1 cellular context compared by ENCODE assay signal in the genomic region with DNA sequence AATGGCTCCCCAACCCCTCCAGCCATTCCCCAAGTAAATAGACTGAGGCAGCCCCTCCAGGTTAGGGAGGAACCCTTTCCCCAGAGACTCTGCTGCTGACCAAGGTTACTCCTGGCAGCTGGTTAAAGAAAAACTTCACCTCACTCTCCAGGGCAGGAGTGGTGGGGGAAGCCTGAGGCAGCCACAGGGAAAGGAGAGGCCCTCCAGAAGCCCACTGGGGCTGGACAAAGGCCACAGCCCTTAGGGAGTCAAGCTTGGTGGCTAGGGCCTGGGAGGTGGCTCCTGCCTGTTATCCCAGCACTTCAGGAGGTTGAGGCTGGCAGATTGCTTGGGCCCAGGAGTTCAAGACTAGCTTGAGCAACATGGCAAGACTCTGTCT.
A peak's percentile ranks its signal among the peaks of the same experiment; 100 is the strongest.
TF ChIP-seq lines count a peak whose summit lies in the region.

No MANE protein-coding gene starts in this region.

TF ChIP-seq in HepG2, 621 proteins besides CTCF, POLR2A, EP300 and RAD21:
- TF ChIP-seq ZBTB26 (CRISPR knock-in tag; IDR thresholded peaks at IDR 0.05; ENCODE audit: borderline replicate concordance) (no peak), ZBTB8A (CRISPR knock-in tag; IDR thresholded peaks at IDR 0.05; ENCODE audit: borderline replicate concordance, low read depth) (no peak), CEBPG (CRISPR knock-in tag; IDR thresholded peaks at IDR 0.05) (no peak), KDM5B (CRISPR knock-in tag; IDR thresholded peaks at IDR 0.05; ENCODE audit: borderline replicate concordance) (0 out of 2 replicates have a peak, but pooled peaks have one; percentile 40), SMAD9 (CRISPR knock-in tag; IDR thresholded peaks at IDR 0.05) (no peak), ZNF619 (CRISPR knock-in tag; IDR thresholded peaks at IDR 0.05) (0 out of 2 replicates have a peak, but pooled peaks have one; percentile 18), ZNF468 (CRISPR knock-in tag; IDR thresholded peaks at IDR 0.05) (no peak), SOX6 (IDR thresholded peaks at IDR 0.05) (no peak), SOX6 (CRISPR knock-in tag; IDR thresholded peaks at IDR 0.05) (peak; percentile 22; the same call in 1 of the 2 replicates), PTBP1 (IDR thresholded peaks at IDR 0.05; ENCODE audit: low read depth, low read length, poor library complexity, severe bottlenecking) (no peak), ZNF546 (CRISPR knock-in tag; conservative IDR thresholded peaks at IDR 0.05) (no peak), HIVEP1 (CRISPR knock-in tag; IDR thresholded peaks at IDR 0.05) (0 out of 2 replicates have a peak, but pooled peaks have one; percentile 26), ZFP82 (CRISPR knock-in tag; IDR thresholded peaks at IDR 0.05; ENCODE audit: borderline replicate concordance) (no peak), MAFK (conservative IDR thresholded peaks at IDR 0.05 in 1 of 2, IDR thresholded peaks at IDR 0.05 in 1 of 2; ENCODE audit: low read length in 2 of 2) (no peak), KDM2A (CRISPR knock-in tag; IDR thresholded peaks at IDR 0.05; ENCODE audit: borderline replicate concordance, low read depth) (no peak), PHF5A (CRISPR knock-in tag; IDR thresholded peaks at IDR 0.05; ENCODE audit: low read depth, unreplicated experiment) (no peak), ZNF713 (CRISPR knock-in tag; IDR thresholded peaks at IDR 0.05) (0 out of 2 replicates have a peak, but pooled peaks have one; percentile 53), AGO2 (optimal IDR thresholded peaks at IDR 0.05; ENCODE audit: low read depth, low read length) (peak; percentile 4), ZNF574 (CRISPR knock-in tag; IDR thresholded peaks at IDR 0.05) (0 out of 2 replicates have a peak, but pooled peaks have one; percentile 6), HMGXB4 (CRISPR knock-in tag; IDR thresholded peaks at IDR 0.05; ENCODE audit: borderline replicate concordance in 1 of 2, low read depth in 1 of 2) (peak in 1 of 2 experiments; percentile 38; a peak in 1 of 4 replicates), TGIF2 (CRISPR knock-in tag; IDR thresholded peaks at IDR 0.05) (0 out of 2 replicates have a peak, but pooled peaks have one; percentile 11), MXD1 (CRISPR knock-in tag; IDR thresholded peaks at IDR 0.05) (no peak), SALL1 (CRISPR knock-in tag; IDR thresholded peaks at IDR 0.05) (no peak; the same call in 1 of the 2 replicates)
- TF ChIP-seq, protein P1, sequence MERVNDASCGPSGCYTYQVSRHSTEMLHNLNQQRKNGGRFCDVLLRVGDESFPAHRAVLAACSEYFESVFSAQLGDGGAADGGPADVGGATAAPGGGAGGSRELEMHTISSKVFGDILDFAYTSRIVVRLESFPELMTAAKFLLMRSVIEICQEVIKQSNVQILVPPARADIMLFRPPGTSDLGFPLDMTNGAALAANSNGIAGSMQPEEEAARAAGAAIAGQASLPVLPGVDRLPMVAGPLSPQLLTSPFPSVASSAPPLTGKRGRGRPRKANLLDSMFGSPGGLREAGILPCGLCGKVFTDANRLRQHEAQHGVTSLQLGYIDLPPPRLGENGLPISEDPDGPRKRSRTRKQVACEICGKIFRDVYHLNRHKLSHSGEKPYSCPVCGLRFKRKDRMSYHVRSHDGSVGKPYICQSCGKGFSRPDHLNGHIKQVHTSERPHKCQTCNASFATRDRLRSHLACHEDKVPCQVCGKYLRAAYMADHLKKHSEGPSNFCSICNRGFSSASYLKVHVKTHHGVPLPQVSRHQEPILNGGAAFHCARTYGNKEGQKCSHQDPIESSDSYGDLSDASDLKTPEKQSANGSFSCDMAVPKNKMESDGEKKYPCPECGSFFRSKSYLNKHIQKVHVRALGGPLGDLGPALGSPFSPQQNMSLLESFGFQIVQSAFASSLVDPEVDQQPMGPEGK (CRISPR knock-in tag; IDR thresholded peaks at IDR 0.05), result no peak
- TF ChIP-seq, protein P2, sequence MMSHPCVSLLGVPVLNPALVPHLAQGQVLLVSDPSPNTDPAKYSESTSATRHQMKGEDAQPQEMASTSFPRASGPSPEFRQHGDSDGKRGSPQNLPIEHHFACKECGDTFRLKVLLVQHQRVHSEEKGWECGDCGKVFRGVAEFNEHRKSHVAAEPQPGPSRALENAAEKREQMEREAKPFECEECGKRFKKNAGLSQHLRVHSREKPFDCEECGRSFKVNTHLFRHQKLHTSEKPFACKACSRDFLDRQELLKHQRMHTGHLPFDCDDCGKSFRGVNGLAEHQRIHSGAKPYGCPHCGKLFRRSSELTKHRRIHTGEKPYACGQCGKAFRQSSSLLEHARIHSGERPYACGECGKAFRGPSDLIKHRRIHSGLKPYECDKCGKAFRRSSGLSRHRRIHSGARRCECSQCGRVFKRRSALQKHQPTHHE (CRISPR knock-in tag; IDR thresholded peaks at IDR 0.05; ENCODE audit: borderline replicate concordance), result no peak
